In genomic region chr6:31702819-31703716, GRCh38 we compare ENCODE assay signal across 1 cellular context.
A peak's percentile ranks its signal among the peaks of the same experiment; 100 is the strongest.
TF ChIP-seq lines count a peak whose summit lies in the region.

ABHD16A (minus strand) TSS chr6:31703324; CDS start chr6:31703281, 43 bp downstream.

TF ChIP-seq in K562, 482 proteins besides CTCF, POLR2A, EP300 and RAD21 (continued from another document and continues in another):
- no peak; the same call in 1 of the 2 replicates for TF ChIP-seq STAT6 (CRISPR knock-in tag; IDR thresholded peaks at IDR 0.05)
- TF ChIP-seq ESRRB (CRISPR knock-in tag; IDR thresholded peaks at IDR 0.05; ENCODE audit: borderline replicate concordance): no peak
- peak; percentile 7; the same call in 1 of the 2 replicates for TF ChIP-seq MITF (IDR thresholded peaks at IDR 0.05)
- TF ChIP-seq ZNF263 (CRISPR knock-in tag; IDR thresholded peaks at IDR 0.05; ENCODE audit: borderline replicate concordance): peak; percentile 78
- 0 out of 2 replicates have a peak, but pooled peaks have one; percentile 20 for TF ChIP-seq TSHZ1 (CRISPR knock-in tag; IDR thresholded peaks at IDR 0.05)
- TF ChIP-seq ELK1 (CRISPR knock-in tag; IDR thresholded peaks at IDR 0.05): no peak
- TF ChIP-seq NR3C1 (CRISPR knock-in tag; IDR thresholded peaks at IDR 0.05): no peak
- no peak for TF ChIP-seq KDM1A (IDR thresholded peaks at IDR 0.05)
- TF ChIP-seq ZNF280A (IDR thresholded peaks at IDR 0.05; ENCODE audit: low read depth, partially characterized antibody): no peak
- peak; percentile 70 for TF ChIP-seq ZNF740 (CRISPR knock-in tag; IDR thresholded peaks at IDR 0.05)
- TF ChIP-seq ZNF740 (tag; IDR thresholded peaks at IDR 0.05): no peak
- TF ChIP-seq ILF3 (IDR thresholded peaks at IDR 0.05; ENCODE audit: borderline replicate concordance): no peak; the same call in 1 of the 2 replicates
- peak; percentile 84 for TF ChIP-seq ELF1 (tag; IDR thresholded peaks at IDR 0.05)
- TF ChIP-seq NELFE (IDR thresholded peaks at IDR 0.05; ENCODE audit: insufficient read depth, insufficient read length): no peak
- TF ChIP-seq MEIS2 (IDR thresholded peaks at IDR 0.05; ENCODE audit: partially characterized antibody): peak; percentile 49
- TF ChIP-seq HNRNPL (IDR thresholded peaks at IDR 0.05; ENCODE audit: low read depth, low read length): no peak
- no peak for TF ChIP-seq NFYB (IDR thresholded peaks at IDR 0.05; ENCODE audit: extremely low read depth, insufficient read length)
- peak; percentile 91; the same call in 1 of the 2 replicates for TF ChIP-seq ZNF511 (CRISPR knock-in tag; IDR thresholded peaks at IDR 0.05)
- 0 out of 2 replicates have a peak, but pooled peaks have one; percentile 50 for TF ChIP-seq ZNF41 (CRISPR knock-in tag; conservative IDR thresholded peaks at IDR 0.05)
- no peak for TF ChIP-seq U2AF1 (optimal IDR thresholded peaks at IDR 0.05; ENCODE audit: low read depth, low read length)
- TF ChIP-seq E2F6 (IDR thresholded peaks at IDR 0.05; ENCODE audit: borderline replicate concordance in 1 of 2, extremely low read depth in 1 of 2, insufficient read depth in 1 of 2, insufficient read length in 1 of 2, low read depth in 1 of 2, low read length in 1 of 2, poor library complexity in 1 of 2, severe bottlenecking in 1 of 2): peak; percentile 21 to 46
- peak; percentile 94 to 99 for TF ChIP-seq MAZ (CRISPR knock-in tag; conservative IDR thresholded peaks at IDR 0.05 in 1 of 2, IDR thresholded peaks at IDR 0.05 in 1 of 2)
- TF ChIP-seq CTBP1 (IDR thresholded peaks at IDR 0.05; ENCODE audit: borderline replicate concordance): peak; percentile 48; the same call in 1 of the 2 replicates
- peak; percentile 21; the same call in 1 of the 2 replicates for TF ChIP-seq SMARCA4 (IDR thresholded peaks at IDR 0.05)
- no peak for TF ChIP-seq HNRNPUL1 (IDR thresholded peaks at IDR 0.05; ENCODE audit: low read length)
- no peak for TF ChIP-seq BMI1 (IDR thresholded peaks at IDR 0.05; ENCODE audit: low read length)
- TF ChIP-seq MGA (IDR thresholded peaks at IDR 0.05): no peak; the same call in 1 of the 2 replicates
